Comparison of ENCODE assay signal across 23 cellular contexts in the genomic region with DNA sequence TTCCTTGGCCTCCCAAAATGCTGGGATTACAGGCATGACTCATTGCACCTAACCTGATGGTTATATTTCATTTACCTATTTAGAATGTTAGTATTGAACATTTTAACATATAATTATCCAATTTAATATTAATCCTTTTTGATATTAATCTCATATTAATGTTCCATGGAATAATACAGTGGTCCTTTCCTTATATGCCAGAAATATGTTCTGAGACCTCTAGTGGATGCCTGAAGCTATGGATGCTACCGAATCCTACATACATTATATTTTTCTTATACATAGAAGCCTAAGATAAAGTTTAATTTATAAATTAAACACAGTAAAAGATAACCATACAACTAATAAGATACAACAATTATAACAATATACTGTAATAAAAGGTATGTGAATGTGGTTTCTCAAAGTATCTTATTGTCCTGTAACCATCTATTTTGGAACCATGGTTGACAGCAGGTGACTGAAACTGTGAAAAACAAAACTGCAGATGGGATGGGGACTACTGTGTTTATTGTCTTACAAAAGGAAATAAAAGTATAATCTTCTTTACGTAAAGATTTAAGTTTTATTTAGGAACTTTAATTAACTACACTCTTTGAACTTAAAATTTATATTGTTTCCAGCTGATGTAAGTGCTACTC.
DNase-seq lines count a peak whose midpoint lies in the region; ATAC-seq and TF ChIP-seq lines count a peak whose summit lies in the region.
"Had no signal": no experiment of that assay in that cellular context is flagged by ENCODE, and none has a peak within 500 bp of the region (broad histone marks: within the 10 kb centered on the region; RNA-seq: fewer than 3 reads in every experiment).

No MANE protein-coding gene starts in this region.

- TF ChIP-seq CTCF in BE2C (IDR thresholded peaks at IDR 0.05; ENCODE audit: low read depth, low read length) = peak; percentile 38
- TF ChIP-seq CTCF in LNCAP (IDR thresholded peaks at IDR 0.05) = peak; percentile 38; the same call in 1 of the 2 replicates
- peak; percentile 23 for TF ChIP-seq CTCF in brain microvascular endothelial cell (IDR thresholded peaks at IDR 0.05; ENCODE audit: low read depth, low read length, missing control alignments)
- peak; percentile 31 for TF ChIP-seq CTCF in progenitor cell of endocrine pancreas (IDR thresholded peaks at IDR 0.05; ENCODE audit: unreplicated experiment)

- no peak overlapping the region for H3K27ac Mint-ChIP-seq in progenitor cell of endocrine pancreas
- H3K27ac Mint-ChIP-seq: CD8-positive, alpha-beta T cell had no signal

- no peaks in the 10 kb centered on the region for H3K9me3 ChIP-seq in BE2C
- H3K9me3 ChIP-seq: BLaER1 treated with 17β-estradiol and CSF1 and Interleukin-3, amounts not matched to agents 10 nM and 100 nM had no signal

- in situ Hi-C loops in brain microvascular endothelial cell (cut with HindIII; ENCODE audit: low pct_ligation_motif_present, low sequenced_read_pairs) = no loop called here

- H3K4me3 Mint-ChIP-seq in progenitor cell of endocrine pancreas (ENCODE audit: low read depth) = no peak overlapping the region
- H3K4me3 Mint-ChIP-seq: CD8-positive, alpha-beta T cell had no signal

- H3K36me3 ChIP-seq in BE2C (no peaks in the 10 kb centered on the region), brain microvascular endothelial cell (replicated peaks) (no peaks in the 10 kb centered on the region)
- H3K36me3 ChIP-seq: BLaER1 treated with 17β-estradiol and CSF1 and Interleukin-3, amounts not matched to agents 10 nM and 100 nM had no signal

- no peaks in the 10 kb centered on the region for H3K27me3 ChIP-seq in BE2C
- H3K27me3 ChIP-seq in brain microvascular endothelial cell (replicated peaks) = no peaks in the 10 kb centered on the region
- H3K27me3 ChIP-seq: BLaER1 treated with 17β-estradiol and CSF1 and Interleukin-3, amounts not matched to agents 10 nM and 100 nM had no signal

- DNase-seq in BE2C (no peak), brain microvascular endothelial cell (no peak), progenitor cell of endocrine pancreas (ENCODE audit: low spot score, unreplicated experiment) (no peak), LoVo (ENCODE audit: low spot score) (no peak)
- no peak for DNase-seq in stimulated activated naive CD8-positive, alpha-beta T cell treated with anti-CD3 and anti-CD28 coated beads, Interleukin-15, Interleukin-2, amounts not matched to agents 100 U/mL and 50 U/mL, for 24 hours
- DNase-seq: ACHN; Calu3; CD8-positive, alpha-beta T cell; GDM1; KG1; MV-4-11; NCI-H1694; NCI-H2081; NCI-H2171 treated with DMSO at 0.1 percent for 48 hours; NCI-H446; NCI-H526 treated with DMSO at 0.1 percent for 48 hours; SHP77 treated with DMSO at 0.1 percent for 48 hours had no signal

- H3K27ac ChIP-seq in brain microvascular endothelial cell = no peak overlapping the region
- H3K27ac ChIP-seq: BLaER1 treated with 17β-estradiol and CSF1 and Interleukin-3, amounts not matched to agents 10 nM and 100 nM; RWPE1; SK-N-MC had no signal

- no peaks in the 10 kb centered on the region for H3K9me3 Mint-ChIP-seq in progenitor cell of endocrine pancreas (ENCODE audit: low read depth)

- ATAC-seq in HG02885 (IDR thresholded peaks at IDR 0.05; ENCODE audit: poor library complexity, unreplicated experiment) (no peak), HG03039 (IDR thresholded peaks at IDR 0.05; ENCODE audit: unreplicated experiment) (no peak)
- ATAC-seq in stimulated activated naive CD8-positive, alpha-beta T cell treated with anti-CD3 and anti-CD28 coated beads, Interleukin-15, Interleukin-2, amounts not matched to agents 100 U/mL and 50 U/mL, for 24 hours = no peak
- ATAC-seq: CD8-positive, alpha-beta T cell had no signal

- no peaks in the 10 kb centered on the region for H3K27me3 Mint-ChIP-seq in progenitor cell of endocrine pancreas

- no peaks in the 10 kb centered on the region for H3K36me3 Mint-ChIP-seq in progenitor cell of endocrine pancreas (ENCODE audit: insufficient read depth)
- H3K36me3 Mint-ChIP-seq: CD8-positive, alpha-beta T cell had no signal

- no peaks in the 10 kb centered on the region for H3K4me1 ChIP-seq in BE2C
- H3K4me1 ChIP-seq: BLaER1 treated with 17β-estradiol and CSF1 and Interleukin-3, amounts not matched to agents 10 nM and 100 nM had no signal

- no peak overlapping the region for H3K4me3 ChIP-seq in BE2C (ENCODE audit: low read depth, low read length)
- no peak overlapping the region for H3K4me3 ChIP-seq in brain microvascular endothelial cell (ENCODE audit: low read depth, low read length)
- H3K4me3 ChIP-seq: BLaER1 treated with 17β-estradiol and CSF1 and Interleukin-3, amounts not matched to agents 10 nM and 100 nM; SK-N-MC had no signal

- peaks cover 4% of the 10 kb centered on the region for H3K4me1 Mint-ChIP-seq in progenitor cell of endocrine pancreas (ENCODE audit: low read depth)
